Comparison of ENCODE assay signal across 9 cellular contexts in the genomic region with DNA sequence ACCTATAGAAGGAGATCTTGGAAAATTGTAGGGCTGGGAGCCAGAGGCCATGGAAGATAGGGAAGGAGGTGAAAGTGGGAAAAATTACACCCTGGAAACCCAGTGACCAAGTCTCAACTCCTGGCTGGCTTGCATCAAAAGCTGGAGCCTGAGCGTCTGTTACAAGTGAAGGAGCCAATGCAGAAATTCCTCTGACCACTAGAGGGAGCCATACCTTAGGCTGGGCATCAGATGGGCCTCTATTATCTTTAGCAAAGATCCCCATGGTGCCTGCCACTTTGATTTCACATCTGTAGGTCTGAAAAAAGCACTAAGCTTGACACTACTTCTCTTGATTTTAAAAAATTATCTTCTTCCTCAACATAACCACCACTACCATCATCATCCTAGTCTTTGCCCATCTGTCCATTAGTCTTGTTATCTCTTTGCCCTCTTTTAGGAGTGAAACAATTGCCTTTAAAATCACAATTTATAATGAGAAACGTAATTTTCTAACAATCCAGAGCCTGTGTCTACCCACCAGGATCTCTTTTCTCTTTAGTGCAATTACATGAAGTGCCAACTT.
A peak's percentile ranks its signal among the peaks of the same experiment; 100 is the strongest.
DNase-seq lines count a peak whose midpoint lies in the region; ATAC-seq, FAIRE-seq and TF ChIP-seq lines count a peak whose summit lies in the region.
"Had no signal": no experiment of that assay in that cellular context is flagged by ENCODE, and none has a peak within 500 bp of the region (broad histone marks: within the 10 kb centered on the region; RNA-seq: fewer than 3 reads in every experiment).

No MANE protein-coding gene starts in this region.

- peak overlapping the region; percentile 32 for H3K27ac ChIP-seq in A673 (ENCODE audit: low read depth, low read length, poor library complexity, severe bottlenecking)
- no peak overlapping the region for H3K27ac ChIP-seq in GM12878 (ENCODE audit: control insufficient read depth, insufficient read depth)
- peak overlapping the region in 2 of 8 donors; percentile 40 to 53 for H3K27ac ChIP-seq in spleen
- H3K27ac ChIP-seq: skin epidermis had no signal

- peak; percentile 90 for ATAC-seq in HG02840 (IDR thresholded peaks at IDR 0.05; ENCODE audit: low FRiP score, unreplicated experiment)
- peak; percentile 97 for ATAC-seq in GM12878

- peak; percentile 75 for TF ChIP-seq RAD21 in GM12878 (IDR thresholded peaks at IDR 0.05; ENCODE audit: insufficient read depth, low read depth, low read length)

- BruUV-seq in A673 (replicated peaks; lab: Mats Ljungman, UMichigan) = no TSS peak
- no TSS peak for BruUV-seq in GM12878 (replicated peaks; lab: Mats Ljungman, UMichigan)

- peak; percentile 82 for FAIRE-seq in GM12878 (lab: Jason Lieb, UNC)

- H3K4me2 ChIP-seq in GM12878 (ENCODE audit: control insufficient read depth, insufficient read depth) = no peak overlapping the region

- H2AFZ ChIP-seq in GM12878 (ENCODE audit: control insufficient read depth, low read depth, low read length) = no peak overlapping the region

- TF ChIP-seq EP300 in GM12878 (IDR thresholded peaks at IDR 0.05; ENCODE audit: borderline replicate concordance in 1 of 2, control insufficient read depth in 1 of 2, low read depth in 2 of 2, low read length in 2 of 2) = no peak

- no peaks in the 10 kb centered on the region for H4K20me1 ChIP-seq in GM12878 (ENCODE audit: control insufficient read depth, insufficient read depth)

- peak; percentile 88 for DNase-seq in A673 (ENCODE audit: low spot score)
- DNase-seq in GM13977 (ENCODE audit: low spot score) = peak; percentile 74
- DNase-seq in NCI-H1105 treated with DMSO at 0.1 percent for 48 hours (lab: John Stamatoyannopoulos, UW) = peak; percentile 52
- DNase-seq in SKM-1 treated with dmso at 0.1 percent for 144 hours (lab: John Stamatoyannopoulos, UW; ENCODE audit: unreplicated experiment) = peak; percentile 77
- DNase-seq in GM12878 (ENCODE audit: low read depth, low spot score) = peak; percentile 11
- DNase-seq in iPS DF 19.7 (ENCODE audit: low read depth, low spot score) = peak; percentile 17
- no peak for DNase-seq in spleen

- H3K4me3 ChIP-seq in A673 (ENCODE audit: low read depth, low read length, poor library complexity, severe bottlenecking) (no peak overlapping the region), GM12878 (no peak overlapping the region), spleen (no peak overlapping the region)
- H3K4me3 ChIP-seq: skin epidermis had no signal

- H3K4me1 ChIP-seq in A673 (ENCODE audit: insufficient read depth, low read length, poor library complexity, severe bottlenecking) (peaks cover 14% of the 10 kb centered on the region), GM12878 (ENCODE audit: control insufficient read depth, insufficient read depth, low read length) (no peaks in the 10 kb centered on the region), spleen (peaks cover 0 to 12% (median 6%) of the 10 kb centered on the region in 6 donors)

- POLR2A ChIA-PET in A673 (lab: Charles Lee; ENCODE audit: low non-redundant PET) (no interaction called here), GM12878 (lab: Charles Lee) (no interaction called here)

- in situ Hi-C loops in GM13977 (cut with MboI; ENCODE audit: low pct_unique_long_range_greater_than_20kb, low sequenced_read_pairs, unreplicated experiment) = loop anchor here (25.0 kb wide), 1 partner anchor 322 kb away; no protein-coding TSS in a partner anchor
- in situ Hi-C loops in GM12878 (cut with MboI) = loop anchor here (5.0 kb wide), 1 partner anchor 337 kb away; no protein-coding TSS in a partner anchor

- H3K9me3 ChIP-seq in A673 (ENCODE audit: low read depth, low read length, poor library complexity, severe bottlenecking) = no peaks in the 10 kb centered on the region
- no peaks in the 10 kb centered on the region for H3K9me3 ChIP-seq in GM12878 (replicated peaks; ENCODE audit: control insufficient read depth, insufficient read depth, low read length)
- peaks cover 0 to 8% (median 6%) of the 10 kb centered on the region in 8 donors for H3K9me3 ChIP-seq in spleen

- RAD21 ChIA-PET in GM12878 (lab: Charles Lee; ENCODE audit: unreplicated experiment) = interaction anchor here (1.0 to 3.7 kb wide), 2 partner anchors 208 to 329 kb away, joined by 3 to 22 read pairs; no protein-coding TSS in a partner anchor

- no peak overlapping the region for H3K9ac ChIP-seq in GM12878 (ENCODE audit: control insufficient read depth, insufficient read depth, low read length)

- SMC1A ChIA-PET in GM12878 (lab: Charles Lee; ENCODE audit: uncharacterized antibody, unreplicated experiment) = interaction anchor here (0.9 to 3.9 kb wide), 3 partner anchors 9 to 329 kb away, joined by 3 to 35 read pairs (median 3); no protein-coding TSS in a partner anchor

- 0% methylated on average over 2 of the region's 2 CpGs for WGBS in GM12878 (ENCODE audit: insufficient coverage, insufficient replicate concordance, low lambda C conversion rate, missing lambda C conversion rate)
- 17 to 37% (median 31%) methylated on average over 2 of the region's 2 CpGs for WGBS in spleen, 5 donors

- CTCF ChIA-PET in A673 (lab: Charles Lee) (interaction anchor here (1.0 to 4.1 kb wide), 4 partner anchors 61 to 352 kb away, joined by 3 to 23 read pairs (median 4); no protein-coding TSS in a partner anchor), GM12878 (lab: Yijun Ruan, JAX) (interaction anchor here (0.6 to 7.0 kb wide), 23 partner anchors 9 to 1283 kb away, joined by 3 to 104 read pairs (median 3); no protein-coding TSS in a partner anchor)

- H3K79me2 ChIP-seq in GM12878 (ENCODE audit: control insufficient read depth, insufficient read depth, low read length) = no peaks in the 10 kb centered on the region

- H3K27me3 ChIP-seq in A673 (replicated peaks; ENCODE audit: insufficient read depth, low read depth, low read length, poor library complexity) (no peaks in the 10 kb centered on the region), GM12878 (replicated peaks in 1 of 2; ENCODE audit: control insufficient read depth in 2 of 2, insufficient read depth in 2 of 2, low read length in 1 of 2) (no peaks in the 10 kb centered on the region; a peak in 1 of 4 replicates), spleen (replicated peaks in 1 of 7) (no peaks in the 10 kb centered on the region)

- intact Hi-C loops in A673 (cut with micrococcal nuclease; ENCODE audit: unreplicated experiment) = loop anchor here (5.0 kb wide), 2 partner anchors 547 to 972 kb away; no protein-coding TSS in a partner anchor
- intact Hi-C loops in GM12878 (cut with micrococcal nuclease; ENCODE audit: unreplicated experiment) = loop anchor here (1.0 to 10.0 kb wide), 2 partner anchors 185 to 328 kb away; no protein-coding TSS in a partner anchor
- intact Hi-C loops in spleen (cut with DNase I; ENCODE audit: low total_unique reads) = loop anchor here (5.0 kb wide), 1 partner anchor 327 kb away; no protein-coding TSS in a partner anchor

- H3K36me3 ChIP-seq in A673 (ENCODE audit: insufficient read depth, low read length, poor library complexity, severe bottlenecking) = no peaks in the 10 kb centered on the region
- H3K36me3 ChIP-seq in GM12878 (ENCODE audit: control insufficient read depth in 2 of 2, insufficient read depth in 2 of 2, low read length in 1 of 2) = no peaks in the 10 kb centered on the region
- no peaks in the 10 kb centered on the region for H3K36me3 ChIP-seq in spleen

- peak; percentile 90 for TF ChIP-seq CTCF in A673 (conservative IDR thresholded peaks at IDR 0.05; ENCODE audit: low read depth, low read length)
- TF ChIP-seq CTCF in GM13977 (IDR thresholded peaks at IDR 0.05; ENCODE audit: extremely low read depth, insufficient read depth, missing control alignments) = peak; percentile 90
- TF ChIP-seq CTCF in GM12878 (IDR thresholded peaks at IDR 0.05 in 2 of 3, conservative IDR thresholded peaks at IDR 0.05 in 1 of 3; ENCODE audit: control insufficient read depth in 2 of 3, extremely low read depth in 1 of 3, insufficient read depth in 1 of 3, low read depth in 3 of 3, low read length in 3 of 3) = peak; percentile 85 to 90 (median 89)
- TF ChIP-seq CTCF in spleen (IDR thresholded peaks at IDR 0.05 in 8 of 11, conservative IDR thresholded peaks at IDR 0.05 in 3 of 11) = peak; percentile 37 to 89 (median 72)

- TF ChIP-seq POLR2A in GM12878 (IDR thresholded peaks at IDR 0.05; ENCODE audit: low read depth, low read length) (no peak), spleen (IDR thresholded peaks at IDR 0.05) (no peak)

TF ChIP-seq in GM12878, 131 proteins besides CTCF, POLR2A, EP300 and RAD21:
- TF ChIP-seq, protein P1, sequence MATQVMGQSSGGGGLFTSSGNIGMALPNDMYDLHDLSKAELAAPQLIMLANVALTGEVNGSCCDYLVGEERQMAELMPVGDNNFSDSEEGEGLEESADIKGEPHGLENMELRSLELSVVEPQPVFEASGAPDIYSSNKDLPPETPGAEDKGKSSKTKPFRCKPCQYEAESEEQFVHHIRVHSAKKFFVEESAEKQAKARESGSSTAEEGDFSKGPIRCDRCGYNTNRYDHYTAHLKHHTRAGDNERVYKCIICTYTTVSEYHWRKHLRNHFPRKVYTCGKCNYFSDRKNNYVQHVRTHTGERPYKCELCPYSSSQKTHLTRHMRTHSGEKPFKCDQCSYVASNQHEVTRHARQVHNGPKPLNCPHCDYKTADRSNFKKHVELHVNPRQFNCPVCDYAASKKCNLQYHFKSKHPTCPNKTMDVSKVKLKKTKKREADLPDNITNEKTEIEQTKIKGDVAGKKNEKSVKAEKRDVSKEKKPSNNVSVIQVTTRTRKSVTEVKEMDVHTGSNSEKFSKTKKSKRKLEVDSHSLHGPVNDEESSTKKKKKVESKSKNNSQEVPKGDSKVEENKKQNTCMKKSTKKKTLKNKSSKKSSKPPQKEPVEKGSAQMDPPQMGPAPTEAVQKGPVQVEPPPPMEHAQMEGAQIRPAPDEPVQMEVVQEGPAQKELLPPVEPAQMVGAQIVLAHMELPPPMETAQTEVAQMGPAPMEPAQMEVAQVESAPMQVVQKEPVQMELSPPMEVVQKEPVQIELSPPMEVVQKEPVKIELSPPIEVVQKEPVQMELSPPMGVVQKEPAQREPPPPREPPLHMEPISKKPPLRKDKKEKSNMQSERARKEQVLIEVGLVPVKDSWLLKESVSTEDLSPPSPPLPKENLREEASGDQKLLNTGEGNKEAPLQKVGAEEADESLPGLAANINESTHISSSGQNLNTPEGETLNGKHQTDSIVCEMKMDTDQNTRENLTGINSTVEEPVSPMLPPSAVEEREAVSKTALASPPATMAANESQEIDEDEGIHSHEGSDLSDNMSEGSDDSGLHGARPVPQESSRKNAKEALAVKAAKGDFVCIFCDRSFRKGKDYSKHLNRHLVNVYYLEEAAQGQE (IDR thresholded peaks at IDR 0.05; ENCODE audit: low read depth, low read length) = no peak
- TF ChIP-seq SMC3 (IDR thresholded peaks at IDR 0.05; ENCODE audit: borderline replicate concordance, low read length) = peak; percentile 73
- TF ChIP-seq SIX5 (IDR thresholded peaks at IDR 0.05; ENCODE audit: low read depth, low read length, severe bottlenecking) = peak; percentile 10
- peak; percentile 22; the same call in 1 of the 2 replicates for TF ChIP-seq RUNX3 (IDR thresholded peaks at IDR 0.05; ENCODE audit: low read length)
